Comparison of ENCODE assay signal across 2 cellular contexts in the genomic region with DNA sequence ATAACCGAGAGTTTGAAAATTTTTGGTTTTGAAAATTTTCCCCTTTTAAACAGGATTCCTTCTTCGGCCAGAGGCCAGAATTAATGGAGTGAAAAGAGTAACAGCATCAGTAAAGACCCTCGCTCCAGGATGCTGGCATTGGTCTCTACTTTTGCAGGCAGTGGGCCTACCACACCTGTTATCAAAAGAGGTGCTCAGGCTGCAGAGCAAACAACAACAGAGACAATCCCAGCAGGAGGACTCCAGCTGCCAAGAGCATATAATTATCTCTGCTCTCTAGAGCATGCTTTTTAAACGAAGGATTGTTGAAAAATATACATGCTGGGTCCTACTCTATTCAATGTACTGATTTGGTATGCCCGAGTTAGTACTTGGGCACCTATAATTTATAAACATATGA.
TF ChIP-seq lines count a peak whose summit lies in the region.

No MANE protein-coding gene starts in this region.

TF ChIP-seq in GM23338, 12 proteins besides CTCF, POLR2A, EP300 and RAD21 (continues in another document):
- TF ChIP-seq REST (IDR thresholded peaks at IDR 0.05; ENCODE audit: unreplicated experiment) (no peak), ZNF462 (CRISPR knock-in tag; IDR thresholded peaks at IDR 0.05) (no peak), EZH2 (IDR thresholded peaks at IDR 0.05; ENCODE audit: low read depth, unreplicated experiment) (no peak), EZH2phosphoT487 (IDR thresholded peaks at IDR 0.05; ENCODE audit: unreplicated experiment) (no peak), ZNF114 (CRISPR knock-in tag; IDR thresholded peaks at IDR 0.05) (no peak), POLR2AphosphoS5 (IDR thresholded peaks at IDR 0.05; ENCODE audit: low read depth) (no peak), ZNF331 (CRISPR knock-in tag; IDR thresholded peaks at IDR 0.05; ENCODE audit: low read depth) (no peak), CREB1 (CRISPR knock-in tag; IDR thresholded peaks at IDR 0.05; ENCODE audit: low read depth) (no peak), NANOG (IDR thresholded peaks at IDR 0.05; ENCODE audit: borderline replicate concordance) (no peak)
- TF ChIP-seq, protein P1, sequence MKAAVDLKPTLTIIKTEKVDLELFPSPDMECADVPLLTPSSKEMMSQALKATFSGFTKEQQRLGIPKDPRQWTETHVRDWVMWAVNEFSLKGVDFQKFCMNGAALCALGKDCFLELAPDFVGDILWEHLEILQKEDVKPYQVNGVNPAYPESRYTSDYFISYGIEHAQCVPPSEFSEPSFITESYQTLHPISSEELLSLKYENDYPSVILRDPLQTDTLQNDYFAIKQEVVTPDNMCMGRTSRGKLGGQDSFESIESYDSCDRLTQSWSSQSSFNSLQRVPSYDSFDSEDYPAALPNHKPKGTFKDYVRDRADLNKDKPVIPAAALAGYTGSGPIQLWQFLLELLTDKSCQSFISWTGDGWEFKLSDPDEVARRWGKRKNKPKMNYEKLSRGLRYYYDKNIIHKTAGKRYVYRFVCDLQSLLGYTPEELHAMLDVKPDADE (IDR thresholded peaks at IDR 0.05) = no peak

TF ChIP-seq in H1, 55 proteins besides CTCF, POLR2A, EP300 and RAD21:
- peak; percentile 49; the same call in 1 of the 2 replicates for TF ChIP-seq TCF12 (IDR thresholded peaks at IDR 0.05; ENCODE audit: low read depth, low read length)
- TF ChIP-seq, protein P2, sequence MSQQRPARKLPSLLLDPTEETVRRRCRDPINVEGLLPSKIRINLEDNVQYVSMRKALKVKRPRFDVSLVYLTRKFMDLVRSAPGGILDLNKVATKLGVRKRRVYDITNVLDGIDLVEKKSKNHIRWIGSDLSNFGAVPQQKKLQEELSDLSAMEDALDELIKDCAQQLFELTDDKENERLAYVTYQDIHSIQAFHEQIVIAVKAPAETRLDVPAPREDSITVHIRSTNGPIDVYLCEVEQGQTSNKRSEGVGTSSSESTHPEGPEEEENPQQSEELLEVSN (IDR thresholded peaks at IDR 0.05) = no peak
- no peak for TF ChIP-seq HDAC2 (IDR thresholded peaks at IDR 0.05; ENCODE audit: borderline replicate concordance in 1 of 2, low read depth in 2 of 2, low read length in 2 of 2)
